ENCODE assay signal across 8 cellular contexts in genomic region chr19:41997121-41997850, GRCh38. TPM values are rescaled to one million over a fixed set of nuclear protein-coding genes. Genes with fewer than 3 reads are reported as not detected.
A peak's percentile ranks its signal among the peaks of the same experiment; 100 is the strongest.
DNase-seq lines count a peak whose midpoint lies in the region; ATAC-seq and TF ChIP-seq lines count a peak whose summit lies in the region.

No MANE protein-coding gene starts in this region.

- no peak overlapping the region for H3K27ac ChIP-seq in HEK293 (ENCODE audit: extremely low read depth, low read depth, low read length)
- H3K27ac ChIP-seq in liver (ENCODE audit: low read depth in 1 of 2, low read length in 2 of 2): no peak overlapping the region
- no peak overlapping the region for H3K27ac ChIP-seq in upper lobe of left lung

- no peaks in the 10 kb centered on the region for H3K9me3 Mint-ChIP-seq in T-helper 2 cell treated with Interferon-gamma antibody and Interleukin-4, amounts not matched to agents 5 μg/mL and 100 μg/mL, for 36 hours
- no peaks in the 10 kb centered on the region for H3K9me3 Mint-ChIP-seq in chondrocyte (ENCODE audit: low read depth)

- 3% methylated on average over 35 of the region's 35 CpGs for WGBS in liver
- 2 to 3% methylated on average over 30 to 32 of the region's 35 CpGs for WGBS in upper lobe of left lung, 2 donors

- ATAC-seq in upper lobe of left lung (ENCODE audit: low FRiP score in 2 of 2): peak; percentile 45 to 54

- CTCF ChIA-PET in HEK293 (lab: Yijun Ruan, JAX): interaction anchor here (0.6 to 2.5 kb wide), 11 partner anchors 8 to 290 kb away, joined by 3 to 23 read pairs (median 4); no protein-coding TSS in a partner anchor

- H3K4me3 ChIP-seq in HEK293 (ENCODE audit: low read depth, low read length) (no peak overlapping the region), liver (ENCODE audit: low read depth in 1 of 3, low read length in 3 of 3) (no peak overlapping the region), upper lobe of left lung (no peak overlapping the region)

- TF ChIP-seq POLR2A in upper lobe of left lung (IDR thresholded peaks at IDR 0.05): no peak

- no peak for TF ChIP-seq EP300 in upper lobe of left lung (IDR thresholded peaks at IDR 0.05)

- peak; percentile 48 for DNase-seq in ACHN
- peak; percentile 38 for DNase-seq in T-helper 2 cell treated with Interferon-gamma antibody and Interleukin-4, amounts not matched to agents 5 μg/mL and 100 μg/mL, for 36 hours (ENCODE audit: low spot score)
- no peak for DNase-seq in chondrocyte (ENCODE audit: low spot score)
- peak; percentile 29 to 90 for DNase-seq in upper lobe of left lung
- no peak for DNase-seq in NCI-H748 (lab: John Stamatoyannopoulos, UW; ENCODE audit: unreplicated experiment)
- DNase-seq in globus pallidus (ENCODE audit: low spot score): no peak

- peaks cover 8 to 26% (median 12%) of the 10 kb centered on the region in 4 donors for H3K27me3 ChIP-seq in liver (ENCODE audit: control insufficient read depth in 4 of 4, insufficient read depth in 4 of 4, low read length in 3 of 4)
- peaks cover 0 to 53% (median 25%) of the 10 kb centered on the region in 4 donors for H3K27me3 ChIP-seq in upper lobe of left lung

- H3K36me3 ChIP-seq in HEK293 (ENCODE audit: control insufficient read depth in 2 of 2, insufficient read depth in 1 of 2, low read length in 2 of 2): no peaks in the 10 kb centered on the region
- H3K36me3 ChIP-seq in liver (ENCODE audit: control insufficient read depth in 4 of 4, insufficient read depth in 3 of 4, low read depth in 1 of 4, low read length in 3 of 4): no peaks in the 10 kb centered on the region
- no peaks in the 10 kb centered on the region for H3K36me3 ChIP-seq in upper lobe of left lung

- no peak overlapping the region for H3K4me3 Mint-ChIP-seq in T-helper 2 cell treated with Interferon-gamma antibody and Interleukin-4, amounts not matched to agents 5 μg/mL and 100 μg/mL, for 36 hours
- peak overlapping the region; percentile 20 for H3K4me3 Mint-ChIP-seq in chondrocyte (ENCODE audit: unreplicated experiment)

- POLR2A ChIA-PET in HEK293 (lab: Yijun Ruan, JAX): interaction anchor here (0.5 to 0.9 kb wide), 3 partner anchors 26 to 179 kb away, joined by 3 read pairs; partner anchors contain the start of gene ZNF574

- H3K27me3 Mint-ChIP-seq in T-helper 2 cell treated with Interferon-gamma antibody and Interleukin-4, amounts not matched to agents 5 μg/mL and 100 μg/mL, for 36 hours (ENCODE audit: low read depth): peaks cover 75% of the 10 kb centered on the region
- peaks cover 72% of the 10 kb centered on the region for H3K27me3 Mint-ChIP-seq in chondrocyte (ENCODE audit: low read depth)

- no peaks in the 10 kb centered on the region for H3K9me3 ChIP-seq in HEK293 (ENCODE audit: control insufficient read depth, insufficient read depth, low read depth, low read length)
- H3K9me3 ChIP-seq in liver (ENCODE audit: control insufficient read depth in 4 of 4, low read length in 3 of 4): no peaks in the 10 kb centered on the region
- no peaks in the 10 kb centered on the region for H3K9me3 ChIP-seq in upper lobe of left lung

- no peak for TF ChIP-seq RAD21 in liver (IDR thresholded peaks at IDR 0.05)

- TF ChIP-seq CTCF in HEK293 (tag by site-specific recombination; IDR thresholded peaks at IDR 0.05) (no peak), chondrocyte (IDR thresholded peaks at IDR 0.05) (no peak), liver (IDR thresholded peaks at IDR 0.05; ENCODE audit: low read depth, low read length, missing input control) (no peak), upper lobe of left lung (IDR thresholded peaks at IDR 0.05) (no peak)

- peaks cover 16% of the 10 kb centered on the region for H3K4me1 Mint-ChIP-seq in T-helper 2 cell treated with Interferon-gamma antibody and Interleukin-4, amounts not matched to agents 5 μg/mL and 100 μg/mL, for 36 hours (ENCODE audit: low read depth)
- H3K4me1 Mint-ChIP-seq in chondrocyte (ENCODE audit: low read depth): peaks cover 12% of the 10 kb centered on the region

- H3K4me1 ChIP-seq in HEK293 (ENCODE audit: control insufficient read depth, insufficient read depth, low read length) (peaks cover 9% of the 10 kb centered on the region), liver (ENCODE audit: control insufficient read depth in 4 of 4, insufficient read depth in 4 of 4, low read length in 3 of 4) (peaks cover 0 to 6% (median 3%) of the 10 kb centered on the region in 4 donors), upper lobe of left lung (peaks cover 11 to 36% (median 15%) of the 10 kb centered on the region in 4 donors)

- no peak overlapping the region for H3K9ac ChIP-seq in liver (ENCODE audit: low read depth in 1 of 2, low read length in 2 of 2)

- no peak overlapping the region for H3K27ac Mint-ChIP-seq in T-helper 2 cell treated with Interferon-gamma antibody and Interleukin-4, amounts not matched to agents 5 μg/mL and 100 μg/mL, for 36 hours
- no peak overlapping the region for H3K27ac Mint-ChIP-seq in chondrocyte (ENCODE audit: unreplicated experiment)

- in situ Hi-C loops in ACHN (cut with HindIII; ENCODE audit: low pct_ligation_motif_present, low pct_unique_long_range_greater_than_20kb, low sequenced_read_pairs): no loop called here

- H3K36me3 Mint-ChIP-seq in T-helper 2 cell treated with Interferon-gamma antibody and Interleukin-4, amounts not matched to agents 5 μg/mL and 100 μg/mL, for 36 hours (ENCODE audit: low read depth): no peaks in the 10 kb centered on the region
- H3K36me3 Mint-ChIP-seq in chondrocyte (ENCODE audit: low read depth): no peaks in the 10 kb centered on the region

TF ChIP-seq in HEK293, 187 proteins besides CTCF, POLR2A, EP300 and RAD21 (continues in another document):
- TF ChIP-seq ZNF830 (tag by site-specific recombination; IDR thresholded peaks at IDR 0.05; ENCODE audit: low read depth): no peak
- TF ChIP-seq ZEB2 (tag by site-specific recombination; IDR thresholded peaks at IDR 0.05): no peak
- no peak for TF ChIP-seq ZBTB1 (tag by site-specific recombination; IDR thresholded peaks at IDR 0.05)
- TF ChIP-seq KLF1 (tag by site-specific recombination; IDR thresholded peaks at IDR 0.05): peak; percentile 72
- peak; percentile 64 for TF ChIP-seq EGR2 (tag by site-specific recombination; IDR thresholded peaks at IDR 0.05; ENCODE audit: low read depth)
- TF ChIP-seq ZNF701 (tag by site-specific recombination; IDR thresholded peaks at IDR 0.05): no peak
- no peak for TF ChIP-seq ZNF138 (tag by site-specific recombination; IDR thresholded peaks at IDR 0.05; ENCODE audit: borderline replicate concordance)
- no peak for TF ChIP-seq MEIS1 (CRISPR knock-in tag; IDR thresholded peaks at IDR 0.05; ENCODE audit: borderline replicate concordance)
- peak; percentile 45; the same call in 1 of the 2 replicates for TF ChIP-seq ZNF692 (tag by site-specific recombination; IDR thresholded peaks at IDR 0.05)

TF ChIP-seq in liver, 16 proteins besides CTCF, POLR2A, EP300 and RAD21:
- TF ChIP-seq ZBTB33 (IDR thresholded peaks at IDR 0.05) (no peak), REST (IDR thresholded peaks at IDR 0.05) (peak; percentile 98), ATF3 (IDR thresholded peaks at IDR 0.05) (no peak), HNF4A (conservative IDR thresholded peaks at IDR 0.05) (no peak)

RNA-seq across cellular contexts. Expression of gene ATP1A3, which starts 3.3 kb away (rescaled TPM):
- total RNA-seq in chondrocyte (0.10 to 0.85 TPM (median 0.64 TPM) in 3 replicates), liver (under 1 TPM; 0.08 to 0.09 TPM), upper lobe of left lung (under 1 TPM in 4 of 6 donors, not detected in 2; under 0.01 to 0.51 (median 0.15) TPM)
- under 1 TPM in 1 of 2 donors, not detected in 1; 0.05 TPM for polyA plus RNA-seq in liver

RNA-seq across cellular contexts. Expression of gene RABAC1, which starts 38.2 kb away (rescaled TPM):
- total RNA-seq in chondrocyte (282 to 302 TPM (median 295 TPM) in 3 replicates), liver (10 to 100 TPM; 43.2 to 52.1 TPM), upper lobe of left lung (100 to 1,000 TPM in 5 of 6 donors, 10 to 100 TPM in 1; 59.7 to 222 (median 163) TPM)
- polyA plus RNA-seq in liver: 100 to 1,000 TPM; 147 to 161 TPM

Comparison
In these comparisons a context has a peak if more than half of its experiments do, and no peak if none do; other contexts are left out.
1. DNase-seq: peak in ACHN (single experiment), T-helper 2 cell treated with Interferon-gamma antibody and Interleukin-4, amounts not matched to agents 5 μg/mL and 100 μg/mL, for 36 hours (single experiment) and upper lobe of left lung (2 of 2); none in chondrocyte (single experiment), NCI-H748 (single experiment) and globus pallidus (single experiment).